ENCODE assay signal across 24 cellular contexts in the genomic region with DNA sequence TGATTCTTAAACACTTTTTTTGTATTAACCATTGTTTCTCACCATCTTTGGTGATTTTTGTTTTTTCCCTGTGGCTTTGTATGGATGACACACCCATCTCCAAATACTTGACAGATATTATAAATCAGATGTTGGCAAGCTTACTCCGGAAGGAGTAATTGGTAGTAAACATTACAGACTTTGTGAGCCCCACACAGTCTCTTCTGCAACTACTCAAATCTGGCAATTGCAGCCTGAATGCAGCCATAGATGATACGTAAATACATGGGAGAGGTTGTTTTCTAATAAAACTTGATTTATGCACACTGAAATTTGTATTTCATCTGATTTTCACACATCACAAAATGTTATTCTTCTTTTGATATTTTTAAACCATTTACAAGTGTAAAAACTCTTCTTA.
"Had no signal": no experiment of that assay in that cellular context is flagged by ENCODE, and none has a peak within 500 bp of the region (broad histone marks: within the 10 kb centered on the region; RNA-seq: fewer than 3 reads in every experiment).

No MANE protein-coding gene starts in this region.

- FAIRE-seq: HTR-8/SVneo, K562 had no signal

- H3K9me3 Mint-ChIP-seq: IgD-negative memory B cell had no signal

- H3K36me3 Mint-ChIP-seq: IgD-negative memory B cell had no signal

- H3K4me3 Mint-ChIP-seq: IgD-negative memory B cell, T-helper 17 cell had no signal

- H3K4me1 Mint-ChIP-seq: T-helper 17 cell had no signal

- DNase-seq: Kasumi-1, MV-4-11, NCI-H1048, NCI-H1436, NCI-H187, NCI-H2029, NCI-H2081 treated with DMSO at 0.1 percent for 48 hours, NCI-H2171, NCI-H226, NCI-H446, NCI-H510A, NCI-H524 treated with DMSO at 0.1 percent for 48 hours, NCI-H82, SHP77, T-helper 1 cell, T-helper 17 cell had no signal

- H3K4me3 ChIP-seq: K562 had no signal

- H3K27ac ChIP-seq: HL-60, KMS-11, RWPE1 had no signal

- H3K9ac ChIP-seq: KMS-11 had no signal

- H3K27me3 Mint-ChIP-seq: T-helper 17 cell had no signal

- H3K4me2 ChIP-seq: KMS-11 had no signal

- ATAC-seq: K562, Panc1, SK-N-SH treated with all-trans-retinoic acid at 6 μM for 48 hours, T-helper 17 cell had no signal

- H3K27ac Mint-ChIP-seq: IgD-negative memory B cell, T-helper 17 cell had no signal
